8 cellular contexts compared by ENCODE assay signal in genomic region chr2:214876815-214877214, GRCh38.
"Had no signal": no experiment of that assay in that cellular context is flagged by ENCODE, and none has a peak within 500 bp of the region (broad histone marks: within the 10 kb centered on the region; RNA-seq: fewer than 3 reads in every experiment).

No MANE protein-coding gene starts in this region.

- DNase-seq: GDM1, GF-D8 had no signal

- ATAC-seq: GM12878 had no signal

- FAIRE-seq: G401.6, GM12878, GM12891, GM12892, GM18507, GM19239 had no signal

- H3K4me3 ChIP-seq: GM12878 had no signal
